1 cellular context compared by ENCODE assay signal in the genomic region with DNA sequence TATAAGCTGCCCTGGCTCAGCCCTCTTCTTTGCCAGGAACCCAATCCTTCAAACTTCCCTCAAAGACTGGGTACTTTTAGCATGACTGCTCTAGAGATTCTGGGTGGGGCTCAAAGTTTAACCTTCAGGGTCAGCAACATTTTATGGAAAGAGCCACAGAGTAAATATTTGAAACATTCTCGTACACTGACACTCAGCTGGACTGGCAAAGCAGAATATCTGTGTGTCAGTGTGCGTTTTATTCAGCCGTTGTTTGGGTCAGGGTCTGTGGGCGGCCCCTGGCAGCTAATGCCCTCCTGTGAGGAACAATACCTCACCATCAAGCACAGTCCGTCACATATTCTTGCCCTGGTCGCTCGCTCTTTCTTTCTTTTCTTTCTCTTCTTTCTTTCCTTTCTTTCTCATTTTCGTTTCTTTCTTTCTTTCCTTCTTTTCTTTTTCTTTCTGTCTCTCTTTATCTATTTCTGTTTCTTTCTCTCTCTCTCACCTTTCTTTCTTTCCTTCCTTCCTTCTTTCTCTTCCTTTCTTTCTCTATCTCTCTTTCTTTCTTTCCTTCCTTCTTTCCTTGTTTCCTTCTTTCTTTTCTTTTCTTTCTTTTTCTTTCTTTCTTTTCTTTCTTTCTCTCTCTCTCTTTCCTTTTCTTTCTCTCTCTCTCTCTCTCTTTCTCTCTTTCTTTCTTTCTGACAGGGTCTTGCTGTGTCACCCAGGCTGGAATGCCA.
A peak's percentile ranks its signal among the peaks of the same experiment; 100 is the strongest.
TF ChIP-seq lines count a peak whose summit lies in the region.

No MANE protein-coding gene starts in this region.

TF ChIP-seq in HepG2, 621 proteins besides CTCF, POLR2A, EP300 and RAD21 (continued from another document and continues in another):
- 0 out of 2 replicates have a peak, but pooled peaks have one; percentile 8 for TF ChIP-seq HNF4G (IDR thresholded peaks at IDR 0.05; ENCODE audit: borderline replicate concordance, low read depth, low read length)
- TF ChIP-seq HNF4G (CRISPR knock-in tag; IDR thresholded peaks at IDR 0.05; ENCODE audit: borderline replicate concordance, low read depth): no peak
- TF ChIP-seq MTA1 (CRISPR knock-in tag; IDR thresholded peaks at IDR 0.05; ENCODE audit: borderline replicate concordance): no peak
- TF ChIP-seq ZNF543 (CRISPR knock-in tag; IDR thresholded peaks at IDR 0.05): 0 out of 2 replicates have a peak, but pooled peaks have one; percentile 26
- no peak for TF ChIP-seq YEATS2 (CRISPR knock-in tag; IDR thresholded peaks at IDR 0.05; ENCODE audit: borderline replicate concordance)
- peak; percentile 19; the same call in 1 of the 2 replicates for TF ChIP-seq RXRA (CRISPR knock-in tag; IDR thresholded peaks at IDR 0.05)
- TF ChIP-seq ZKSCAN5 (CRISPR knock-in tag; IDR thresholded peaks at IDR 0.05): no peak
- TF ChIP-seq, protein P1, sequence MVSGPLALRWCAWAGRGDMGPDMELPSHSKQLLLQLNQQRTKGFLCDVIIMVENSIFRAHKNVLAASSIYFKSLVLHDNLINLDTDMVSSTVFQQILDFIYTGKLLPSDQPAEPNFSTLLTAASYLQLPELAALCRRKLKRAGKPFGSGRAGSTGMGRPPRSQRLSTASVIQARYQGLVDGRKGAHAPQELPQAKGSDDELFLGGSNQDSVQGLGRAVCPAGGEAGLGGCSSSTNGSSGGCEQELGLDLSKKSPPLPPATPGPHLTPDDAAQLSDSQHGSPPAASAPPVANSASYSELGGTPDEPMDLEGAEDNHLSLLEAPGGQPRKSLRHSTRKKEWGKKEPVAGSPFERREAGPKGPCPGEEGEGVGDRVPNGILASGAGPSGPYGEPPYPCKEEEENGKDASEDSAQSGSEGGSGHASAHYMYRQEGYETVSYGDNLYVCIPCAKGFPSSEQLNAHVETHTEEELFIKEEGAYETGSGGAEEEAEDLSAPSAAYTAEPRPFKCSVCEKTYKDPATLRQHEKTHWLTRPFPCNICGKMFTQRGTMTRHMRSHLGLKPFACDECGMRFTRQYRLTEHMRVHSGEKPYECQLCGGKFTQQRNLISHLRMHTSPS (CRISPR knock-in tag; IDR thresholded peaks at IDR 0.05; ENCODE audit: low read depth): peak; percentile 72
- TF ChIP-seq, protein P2, sequence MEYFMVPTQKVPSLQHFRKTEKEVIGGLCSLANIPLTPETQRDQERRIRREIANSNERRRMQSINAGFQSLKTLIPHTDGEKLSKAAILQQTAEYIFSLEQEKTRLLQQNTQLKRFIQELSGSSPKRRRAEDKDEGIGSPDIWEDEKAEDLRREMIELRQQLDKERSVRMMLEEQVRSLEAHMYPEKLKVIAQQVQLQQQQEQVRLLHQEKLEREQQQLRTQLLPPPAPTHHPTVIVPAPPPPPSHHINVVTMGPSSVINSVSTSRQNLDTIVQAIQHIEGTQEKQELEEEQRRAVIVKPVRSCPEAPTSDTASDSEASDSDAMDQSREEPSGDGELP (IDR thresholded peaks at IDR 0.05; ENCODE audit: borderline replicate concordance, low read depth): peak; percentile 96
- TF ChIP-seq RARA (CRISPR knock-in tag; IDR thresholded peaks at IDR 0.05): peak; percentile 46
- TF ChIP-seq KMT2B (CRISPR knock-in tag; IDR thresholded peaks at IDR 0.05): no peak
- TF ChIP-seq ARNTL (CRISPR knock-in tag; IDR thresholded peaks at IDR 0.05): 0 out of 2 replicates have a peak, but pooled peaks have one; percentile 40
- TF ChIP-seq FOXP1 (IDR thresholded peaks at IDR 0.05): no peak
- peak; percentile 39; the same call in 1 of the 2 replicates for TF ChIP-seq FOXP1 (CRISPR knock-in tag; IDR thresholded peaks at IDR 0.05)
- no peak for TF ChIP-seq CAMTA2 (CRISPR knock-in tag; IDR thresholded peaks at IDR 0.05; ENCODE audit: borderline replicate concordance)
- no peak for TF ChIP-seq SOX6 (IDR thresholded peaks at IDR 0.05)
- TF ChIP-seq SOX6 (CRISPR knock-in tag; IDR thresholded peaks at IDR 0.05): peak; percentile 60
- no peak for TF ChIP-seq ZNF431 (CRISPR knock-in tag; IDR thresholded peaks at IDR 0.05; ENCODE audit: borderline replicate concordance, low read depth)
- TF ChIP-seq, protein P3, sequence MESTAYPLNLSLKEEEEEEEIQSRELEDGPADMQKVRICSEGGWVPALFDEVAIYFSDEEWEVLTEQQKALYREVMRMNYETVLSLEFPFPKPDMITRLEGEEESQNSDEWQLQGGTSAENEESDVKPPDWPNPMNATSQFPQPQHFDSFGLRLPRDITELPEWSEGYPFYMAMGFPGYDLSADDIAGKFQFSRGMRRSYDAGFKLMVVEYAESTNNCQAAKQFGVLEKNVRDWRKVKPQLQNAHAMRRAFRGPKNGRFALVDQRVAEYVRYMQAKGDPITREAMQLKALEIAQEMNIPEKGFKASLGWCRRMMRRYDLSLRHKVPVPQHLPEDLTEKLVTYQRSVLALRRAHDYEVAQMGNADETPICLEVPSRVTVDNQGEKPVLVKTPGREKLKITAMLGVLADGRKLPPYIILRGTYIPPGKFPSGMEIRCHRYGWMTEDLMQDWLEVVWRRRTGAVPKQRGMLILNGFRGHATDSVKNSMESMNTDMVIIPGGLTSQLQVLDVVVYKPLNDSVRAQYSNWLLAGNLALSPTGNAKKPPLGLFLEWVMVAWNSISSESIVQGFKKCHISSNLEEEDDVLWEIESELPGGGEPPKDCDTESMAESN (CRISPR knock-in tag; conservative IDR thresholded peaks at IDR 0.05): no peak
- TF ChIP-seq PCBP1 (IDR thresholded peaks at IDR 0.05; ENCODE audit: borderline replicate concordance, low read depth, low read length): no peak
- TF ChIP-seq SOX5 (CRISPR knock-in tag; IDR thresholded peaks at IDR 0.05; ENCODE audit: borderline replicate concordance): peak; percentile 62; the same call in 1 of the 2 replicates
- no peak for TF ChIP-seq CBX5 (CRISPR knock-in tag; IDR thresholded peaks at IDR 0.05; ENCODE audit: borderline replicate concordance)
- TF ChIP-seq ELF3 (CRISPR knock-in tag; IDR thresholded peaks at IDR 0.05): 0 out of 2 replicates have a peak, but pooled peaks have one; percentile 21
- peak; percentile 47; the same call in 1 of the 2 replicates for TF ChIP-seq HMG20A (CRISPR knock-in tag; IDR thresholded peaks at IDR 0.05; ENCODE audit: borderline replicate concordance)
- no peak for TF ChIP-seq CENPX (CRISPR knock-in tag; IDR thresholded peaks at IDR 0.05)
- TF ChIP-seq PAXIP1 (CRISPR knock-in tag; conservative IDR thresholded peaks at IDR 0.05): peak; percentile 72
- TF ChIP-seq STAT6 (CRISPR knock-in tag; IDR thresholded peaks at IDR 0.05; ENCODE audit: borderline replicate concordance): 0 out of 2 replicates have a peak, but pooled peaks have one; percentile 26
- TF ChIP-seq CREBL2 (CRISPR knock-in tag; IDR thresholded peaks at IDR 0.05; ENCODE audit: borderline replicate concordance): no peak
- TF ChIP-seq FOXK1 (CRISPR knock-in tag; IDR thresholded peaks at IDR 0.05; ENCODE audit: borderline replicate concordance, low read depth): peak; percentile 37; the same call in 1 of the 2 replicates
- TF ChIP-seq NFE2L1 (CRISPR knock-in tag; IDR thresholded peaks at IDR 0.05; ENCODE audit: borderline replicate concordance): no peak
- TF ChIP-seq MED1 (CRISPR knock-in tag; IDR thresholded peaks at IDR 0.05): peak; percentile 57
- TF ChIP-seq ZSCAN25 (CRISPR knock-in tag; IDR thresholded peaks at IDR 0.05): no peak
- TF ChIP-seq NR2F1 (CRISPR knock-in tag; IDR thresholded peaks at IDR 0.05): peak in 1 of 2 experiments; percentile 58; a peak in 1 of 4 replicates
- peak; percentile 66 for TF ChIP-seq ISL2 (CRISPR knock-in tag; IDR thresholded peaks at IDR 0.05)
- 0 out of 2 replicates have a peak, but pooled peaks have one; percentile 14 for TF ChIP-seq FOXP4 (CRISPR knock-in tag; IDR thresholded peaks at IDR 0.05)
- TF ChIP-seq ZNF317 (CRISPR knock-in tag; IDR thresholded peaks at IDR 0.05): no peak
- no peak for TF ChIP-seq SOX13 (IDR thresholded peaks at IDR 0.05)
- peak in 1 of 2 experiments; percentile 69; a peak in 2 of 4 replicates for TF ChIP-seq SOX13 (CRISPR knock-in tag; conservative IDR thresholded peaks at IDR 0.05 in 1 of 2, IDR thresholded peaks at IDR 0.05 in 1 of 2)
- peak; percentile 92 for TF ChIP-seq SAP130 (CRISPR knock-in tag; IDR thresholded peaks at IDR 0.05; ENCODE audit: low read depth)
- 0 out of 2 replicates have a peak, but pooled peaks have one; percentile 18 for TF ChIP-seq ETV5 (CRISPR knock-in tag; IDR thresholded peaks at IDR 0.05; ENCODE audit: borderline replicate concordance)
